Comparison of ENCODE assay signal across 7 cellular contexts in the genomic region with DNA sequence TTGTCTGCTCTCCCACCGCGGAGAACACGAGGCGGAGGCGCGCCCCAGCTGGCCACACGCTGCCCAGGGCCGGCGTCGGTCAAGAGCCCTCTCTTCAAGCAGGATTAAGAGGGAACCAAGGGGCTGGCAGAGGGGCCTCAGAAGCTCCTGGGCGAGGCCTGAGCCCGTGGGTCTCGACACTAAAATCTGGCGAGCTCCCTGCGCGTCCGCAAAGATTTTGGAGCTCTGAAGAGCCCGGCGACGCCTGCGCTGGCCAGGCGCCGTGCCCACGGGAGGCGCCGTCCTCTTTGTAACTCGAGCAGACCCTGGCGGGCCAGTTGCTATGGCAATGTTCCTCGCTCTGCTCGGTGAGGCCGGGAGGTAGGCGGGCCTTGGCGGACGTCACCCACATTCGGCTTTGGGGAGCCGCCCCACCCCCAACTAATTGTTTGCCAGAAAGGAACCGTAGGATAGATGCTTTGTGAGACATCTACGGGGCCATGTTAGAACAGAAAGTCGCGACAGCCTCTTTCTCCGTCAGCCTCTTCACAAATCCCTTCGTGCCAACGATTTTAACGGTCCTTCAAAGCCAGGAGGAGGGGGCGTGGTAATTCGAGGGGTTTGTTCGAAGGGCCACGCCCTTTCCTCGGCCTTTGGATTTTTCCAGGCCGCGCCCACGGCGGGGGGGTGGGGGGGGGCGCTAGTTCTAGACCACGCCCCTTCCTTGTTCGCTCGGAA. TPM values are rescaled to one million over a fixed set of nuclear protein-coding genes. Genes with fewer than 3 reads are reported as not detected.
DNase-seq lines count a peak whose midpoint lies in the region; ATAC-seq and TF ChIP-seq lines count a peak whose summit lies in the region.

No MANE protein-coding gene starts in this region.

- peak overlapping the region; percentile 94 for H3K27ac ChIP-seq in hepatocyte

- H4K20me1 ChIP-seq in hepatocyte (ENCODE audit: insufficient read depth, poor library complexity, severe bottlenecking): peaks cover 30% of the 10 kb centered on the region

- H3K4me1 ChIP-seq in hepatocyte (ENCODE audit: insufficient read depth): peaks cover 12% of the 10 kb centered on the region

- TF ChIP-seq CTCF in astrocyte of the cerebellum (IDR thresholded peaks at IDR 0.05; ENCODE audit: low read depth, low read length, missing control alignments): no peak
- TF ChIP-seq CTCF in hepatocyte (IDR thresholded peaks at IDR 0.05; ENCODE audit: poor library complexity): peak; percentile 17

- peak overlapping the region; percentile 84 for H3K4me3 ChIP-seq in astrocyte of the cerebellum (ENCODE audit: low read depth, low read length)
- peak overlapping the region; percentile 58 for H3K4me3 ChIP-seq in hepatocyte

- no peaks in the 10 kb centered on the region for H3K27me3 ChIP-seq in hepatocyte

- no peaks in the 10 kb centered on the region for H3K9me3 ChIP-seq in hepatocyte (ENCODE audit: low read depth)

- 1% methylated on average over 47 of the region's 57 CpGs for WGBS in hepatocyte (ENCODE audit: low lambda C conversion rate, missing lambda C conversion rate)

- peak overlapping the region; percentile 84 for H3K4me2 ChIP-seq in hepatocyte

- peak overlapping the region; percentile 62 for H2AFZ ChIP-seq in hepatocyte

- peak; percentile 53 for ATAC-seq in GM18499 (IDR thresholded peaks at IDR 0.05; ENCODE audit: insufficient read depth, unreplicated experiment)
- ATAC-seq in HG02885 (IDR thresholded peaks at IDR 0.05; ENCODE audit: poor library complexity, unreplicated experiment): peak; percentile 67

- H3K79me2 ChIP-seq in hepatocyte: peaks cover 42% of the 10 kb centered on the region

- H3K36me3 ChIP-seq in hepatocyte (replicated peaks; ENCODE audit: insufficient read depth, low read depth): no peaks in the 10 kb centered on the region

- in situ Hi-C loops in astrocyte of the cerebellum (cut with HindIII; ENCODE audit: low sequenced_read_pairs): no loop called here

- peak; percentile 90 to 96 for DNase-seq in NCI-H187 (lab: John Stamatoyannopoulos, UW)
- DNase-seq in T-helper 9 cell: peak; percentile 77
- DNase-seq in astrocyte of the cerebellum (ENCODE audit: low read depth): peak; percentile 95
- DNase-seq in hepatocyte (ENCODE audit: low spot score): peak; percentile 97
- peak; percentile 100 for DNase-seq in retina

- no peaks in the 10 kb centered on the region for H3K9me2 ChIP-seq in hepatocyte (replicated peaks; ENCODE audit: insufficient read depth)

RNA-seq across cellular contexts. Expression of a gene that starts 0.7 kb away (rescaled TPM):
- 63.9 and 84.0 TPM in 2 replicates for total RNA-seq in hepatocyte
- 42.0 and 46.7 TPM in 2 replicates for polyA plus RNA-seq in hepatocyte

RNA-seq across cellular contexts. Expression of a gene that starts 7.3 kb away (rescaled TPM):
- 23.1 and 29.3 TPM in 2 replicates for total RNA-seq in hepatocyte
- polyA plus RNA-seq in hepatocyte: 27.7 and 28.5 TPM in 2 replicates

Comparison
In these comparisons a context has a peak if more than half of its experiments do, and no peak if none do; other contexts are left out.
1. Peak in every context shown above with its lines: DNase-seq, ATAC-seq, H3K4me3 ChIP-seq and H3K27ac ChIP-seq.